In genomic region chr18:39591647-39592046, GRCh38 we compare ENCODE assay signal across 2 cellular contexts.
TF ChIP-seq lines count a peak whose summit lies in the region.

No MANE protein-coding gene starts in this region.

TF ChIP-seq in H1, 55 proteins besides CTCF, POLR2A, EP300 and RAD21 (continues in another document):
- TF ChIP-seq GTF2F1 (IDR thresholded peaks at IDR 0.05; ENCODE audit: borderline replicate concordance, low read depth, low read length) (no peak), RFX5 (IDR thresholded peaks at IDR 0.05; ENCODE audit: borderline replicate concordance, low read depth, low read length) (no peak), CEBPB (IDR thresholded peaks at IDR 0.05; ENCODE audit: low read depth, low read length) (peak; percentile 33; the same call in 1 of the 2 replicates), E2F6 (IDR thresholded peaks at IDR 0.05) (peak; percentile 52; the same call in 1 of the 2 replicates), FOSL1 (IDR thresholded peaks at IDR 0.05; ENCODE audit: insufficient read depth, low read depth, low read length) (no peak), EZH2 (IDR thresholded peaks at IDR 0.05; ENCODE audit: low read depth, low read length, severe bottlenecking) (no peak), TAF1 (IDR thresholded peaks at IDR 0.05; ENCODE audit: low read depth, low read length) (0 out of 2 replicates have a peak, but pooled peaks have one; percentile 18), HDAC2 (IDR thresholded peaks at IDR 0.05; ENCODE audit: borderline replicate concordance in 1 of 2, low read depth in 2 of 2, low read length in 2 of 2) (peak in 1 of 2 experiments; percentile 92; a peak in 2 of 4 replicates), ATF2 (IDR thresholded peaks at IDR 0.05; ENCODE audit: low read length) (0 out of 2 replicates have a peak, but pooled peaks have one; percentile 41), SP1 (IDR thresholded peaks at IDR 0.05; ENCODE audit: low read depth, low read length) (peak; percentile 73; the same call in 1 of the 2 replicates), NANOG (IDR thresholded peaks at IDR 0.05; ENCODE audit: insufficient read depth, low read depth, low read length, poor library complexity, severe bottlenecking) (peak; percentile 81), POLR2AphosphoS5 (IDR thresholded peaks at IDR 0.05; ENCODE audit: low read depth, low read length) (no peak), SIN3A (conservative IDR thresholded peaks at IDR 0.05 in 1 of 2, IDR thresholded peaks at IDR 0.05 in 1 of 2; ENCODE audit: low read depth in 1 of 2, low read length in 2 of 2) (0 out of 4 replicates have a peak, but pooled peaks of 1 of the 2 experiments have one; percentile 31), CBX5 (IDR thresholded peaks at IDR 0.05; ENCODE audit: low read depth, low read length) (no peak)

TF ChIP-seq in SK-N-SH, 30 proteins besides CTCF, POLR2A, EP300 and RAD21:
- TF ChIP-seq ELF1 (IDR thresholded peaks at IDR 0.05), result no peak
- TF ChIP-seq GATA2 (CRISPR knock-in tag; IDR thresholded peaks at IDR 0.05), result no peak
- no peak for TF ChIP-seq SMC3 (IDR thresholded peaks at IDR 0.05; ENCODE audit: low read depth, low read length)
- no peak for TF ChIP-seq EZH2phosphoT487 (IDR thresholded peaks at IDR 0.05; ENCODE audit: borderline replicate concordance, low read depth)
- no peak for TF ChIP-seq MEF2A (IDR thresholded peaks at IDR 0.05; ENCODE audit: borderline replicate concordance, low read depth)
- no peak for TF ChIP-seq CHD2 (IDR thresholded peaks at IDR 0.05; ENCODE audit: low read length, partially characterized antibody)
- no peak for TF ChIP-seq PBX3 (IDR thresholded peaks at IDR 0.05)
- TF ChIP-seq JUND (IDR thresholded peaks at IDR 0.05), result no peak
- no peak for TF ChIP-seq POLR2AphosphoS5 (IDR thresholded peaks at IDR 0.05; ENCODE audit: low read depth, low read length)
